In genomic region chr4:2930821-2931764, GRCh38 we compare ENCODE assay signal across 8 cellular contexts. TPM values are rescaled to one million over a fixed set of nuclear protein-coding genes. Genes with fewer than 3 reads are reported as not detected.
DNase-seq lines count a peak whose midpoint lies in the region; ATAC-seq, FAIRE-seq and TF ChIP-seq lines count a peak whose summit lies in the region.

No MANE protein-coding gene starts in this region.

- ATAC-seq in A549 (peak; percentile 30 to 39; a peak in 4 of 6 replicates), HG03460 (IDR thresholded peaks at IDR 0.05; ENCODE audit: unreplicated experiment) (no peak)

- no peak overlapping the region for H4K8ac ChIP-seq in H9 (replicated peaks; ENCODE audit: insufficient read length, low read depth, low read length)

- H2BK20ac ChIP-seq in H9 (ENCODE audit: low read depth, low read length, poor library complexity, severe bottlenecking) = no peak overlapping the region

- no peak overlapping the region for H2AK5ac ChIP-seq in H9 (ENCODE audit: insufficient read length, low read length)

- H3K23me2 ChIP-seq in H9 (ENCODE audit: insufficient read length, low read depth, low read length, poor library complexity, severe bottlenecking) = peaks cover 10% of the 10 kb centered on the region

- H3K9me3 ChIP-seq in A549 = no peaks in the 10 kb centered on the region
- H3K9me3 ChIP-seq in H9 (ENCODE audit: control insufficient read depth, low read depth, low read length) = no peaks in the 10 kb centered on the region

- no peak overlapping the region for H2AFZ ChIP-seq in H9 (ENCODE audit: low read length)

- POLR2A ChIA-PET in A549 (lab: Yijun Ruan, JAX) = no interaction called here

- H3K27ac Mint-ChIP-seq in H9 (peak overlapping the region in 1 of 3 experiments; percentile 72; a peak in 1 of 7 replicates), mesothelial cell of epicardium (peak overlapping the region; percentile 82)

- CTCF ChIA-PET in A549 (lab: Yijun Ruan, JAX) = interaction anchor here (0.8 kb wide), 1 partner anchor 81 kb away, joined by 3 read pairs; no protein-coding TSS in a partner anchor

- in situ Hi-C loops in astrocyte of the cerebellum (cut with HindIII; ENCODE audit: low sequenced_read_pairs) = no loop called here

- no peak overlapping the region for H3K14ac ChIP-seq in H9 (ENCODE audit: insufficient read depth, low read length)

- no peak for TF ChIP-seq RAD21 in A549 (conservative IDR thresholded peaks at IDR 0.05 in 1 of 2, IDR thresholded peaks at IDR 0.05 in 1 of 2)

- H3K9me3 Mint-ChIP-seq in H9 (no peaks in the 10 kb centered on the region), mesothelial cell of epicardium (no peaks in the 10 kb centered on the region)

- no peak overlapping the region for H4K5ac ChIP-seq in H9 (ENCODE audit: insufficient read length, low read depth, low read length)

- H3K36me3 Mint-ChIP-seq in H9 (ENCODE audit: insufficient read depth in 1 of 3, low read depth in 3 of 3) = peaks cover 29 to 61% (median 48%) of the 10 kb centered on the region in 3 experiments; a peak in 6 of 7 replicates
- H3K36me3 Mint-ChIP-seq in mesothelial cell of epicardium = peaks cover 22% of the 10 kb centered on the region

- H3K4me1 Mint-ChIP-seq in H9 = peaks cover 13 to 20% of the 10 kb centered on the region in 2 experiments
- peaks cover 14% of the 10 kb centered on the region for H3K4me1 Mint-ChIP-seq in mesothelial cell of epicardium

- H3K4ac ChIP-seq in H9 (ENCODE audit: low read depth, low read length) = no peak overlapping the region

- H3K4me3 Mint-ChIP-seq in H9 (no peak overlapping the region), mesothelial cell of epicardium (no peak overlapping the region)

- H3T11ph ChIP-seq in H9 (ENCODE audit: low read length) = no peak overlapping the region

- no peak overlapping the region for H3K23ac ChIP-seq in H9 (ENCODE audit: insufficient read length, low read depth, low read length)

- H3K9ac ChIP-seq in H9 (ENCODE audit: extremely low read depth, insufficient read length, low read length) = no peak overlapping the region

- H3K4me2 ChIP-seq in A549 = no peak overlapping the region
- no peak overlapping the region for H3K4me2 ChIP-seq in H9 (ENCODE audit: insufficient read depth, insufficient read length, low read length)

- no peak for DNase-seq in A549 (ENCODE audit: low read depth in 1 of 2, low spot score in 1 of 2)
- peak; percentile 51 for DNase-seq in H9
- DNase-seq in astrocyte of the cerebellum (ENCODE audit: low read depth) = no peak
- DNase-seq in mesothelial cell of epicardium (ENCODE audit: low spot score in 2 of 2, unreplicated experiment in 2 of 2) = peak in 1 of 2 experiments; percentile 20
- no peak for DNase-seq in NOMO-1 (lab: John Stamatoyannopoulos, UW; ENCODE audit: unreplicated experiment in 2 of 2)
- no peak for DNase-seq in DMS79 treated with DMSO at 0.1 percent for 48 hours (lab: John Stamatoyannopoulos, UW)
- DNase-seq in GDM1 (lab: John Stamatoyannopoulos, UW) = no peak

- H3K18ac ChIP-seq in H9 (ENCODE audit: insufficient read length, low read depth, low read length) = no peak overlapping the region

- no peak overlapping the region for H2BK5ac ChIP-seq in H9 (ENCODE audit: insufficient read length, low read length)

- TF ChIP-seq CTCF in A549 (IDR thresholded peaks at IDR 0.05) = no peak
- TF ChIP-seq CTCF in H9 (conservative IDR thresholded peaks at IDR 0.05) = peak; percentile 59
- TF ChIP-seq CTCF in astrocyte of the cerebellum (IDR thresholded peaks at IDR 0.05; ENCODE audit: low read depth, low read length, missing control alignments) = peak; percentile 28
- no peak for TF ChIP-seq CTCF in mesothelial cell of epicardium (IDR thresholded peaks at IDR 0.05; ENCODE audit: unreplicated experiment)

- H3K4me1 ChIP-seq in A549 = peaks cover 16% of the 10 kb centered on the region
- H3K4me1 ChIP-seq in H9 (ENCODE audit: insufficient read depth, low read length) = no peaks in the 10 kb centered on the region

- TF ChIP-seq EP300 in A549 (IDR thresholded peaks at IDR 0.05) = no peak

- peaks cover 2% of the 10 kb centered on the region for H4K20me1 ChIP-seq in H9 (ENCODE audit: control insufficient read depth, insufficient read depth, insufficient read length)

- no peak overlapping the region for H2BK15ac ChIP-seq in H9 (ENCODE audit: low read depth, low read length)

- H3K27ac ChIP-seq in A549 = peak overlapping the region in 1 of 2 experiments; percentile 37; a peak in 1 of 6 replicates
- no peak overlapping the region for H3K27ac ChIP-seq in H9 (ENCODE audit: insufficient read length, low read depth, low read length)

- H3K4me3 ChIP-seq in A549 (no peak overlapping the region), astrocyte of the cerebellum (ENCODE audit: low read depth, low read length) (no peak overlapping the region)

- H2BK12ac ChIP-seq in H9 (ENCODE audit: insufficient read length, low read depth, low read length) = no peak overlapping the region

- H3K27me3 ChIP-seq in H9 (ENCODE audit: insufficient read depth, low read length) = no peaks in the 10 kb centered on the region

- H4K91ac ChIP-seq in H9 (ENCODE audit: insufficient read length, low read depth, low read length) = no peak overlapping the region

- no peak overlapping the region for H2BK120ac ChIP-seq in H9 (ENCODE audit: low read depth, low read length, poor library complexity, severe bottlenecking)

- H3K56ac ChIP-seq in H9 (ENCODE audit: insufficient read length, low read depth, low read length) = no peak overlapping the region

- TF ChIP-seq POLR2A in A549 (IDR thresholded peaks at IDR 0.05; ENCODE audit: low read length) = no peak

- H3K79me1 ChIP-seq in H9 (ENCODE audit: insufficient read depth, low read depth, low read length, poor library complexity, severe bottlenecking) = no peaks in the 10 kb centered on the region

- no peaks in the 10 kb centered on the region; the same call in 1 of the 2 replicates for H3K79me2 ChIP-seq in H9 (ENCODE audit: insufficient read depth, low read length)

- WGBS in A549 (ENCODE audit: missing lambda C conversion rate) = 92% methylated on average over 17 of the region's 44 CpGs
- no CpG with 5 or more reads among the region's 44 CpGs for WGBS in H9 (ENCODE audit: extremely low coverage, insufficient read length, low lambda C conversion rate)

- FAIRE-seq in A549 (lab: Jason Lieb, UNC) = no peak

- H3K27me3 Mint-ChIP-seq in H9 (ENCODE audit: low read depth) = no peaks in the 10 kb centered on the region; the same call in 1 of the 2 replicates
- H3K27me3 Mint-ChIP-seq in mesothelial cell of epicardium (ENCODE audit: low read depth) = no peaks in the 10 kb centered on the region

TF ChIP-seq in A549, 52 proteins besides CTCF, POLR2A, EP300 and RAD21 (continues in another document):
- TF ChIP-seq NPAS2 (CRISPR knock-in tag; IDR thresholded peaks at IDR 0.05; ENCODE audit: borderline replicate concordance) = no peak
- TF ChIP-seq SMC3 (IDR thresholded peaks at IDR 0.05) = no peak
- no peak for TF ChIP-seq HDAC2 (IDR thresholded peaks at IDR 0.05)
- TF ChIP-seq POLR2AphosphoS2 (conservative IDR thresholded peaks at IDR 0.05; ENCODE audit: low read length) = no peak
- TF ChIP-seq TP53 (CRISPR knock-in tag; IDR thresholded peaks at IDR 0.05) = no peak
- TF ChIP-seq ESRRA (IDR thresholded peaks at IDR 0.05; ENCODE audit: borderline replicate concordance, low read length) = no peak
- no peak for TF ChIP-seq RFX5 (IDR thresholded peaks at IDR 0.05)
- no peak for TF ChIP-seq PHF8 (IDR thresholded peaks at IDR 0.05; ENCODE audit: borderline replicate concordance, low read depth)
- no peak for TF ChIP-seq JUNB (IDR thresholded peaks at IDR 0.05)
- no peak for TF ChIP-seq FOXS1 (CRISPR knock-in tag; IDR thresholded peaks at IDR 0.05)
- no peak for TF ChIP-seq CEBPB (IDR thresholded peaks at IDR 0.05)
- TF ChIP-seq ELK1 (IDR thresholded peaks at IDR 0.05; ENCODE audit: low read depth, low read length) = no peak
- TF ChIP-seq, protein P1, sequence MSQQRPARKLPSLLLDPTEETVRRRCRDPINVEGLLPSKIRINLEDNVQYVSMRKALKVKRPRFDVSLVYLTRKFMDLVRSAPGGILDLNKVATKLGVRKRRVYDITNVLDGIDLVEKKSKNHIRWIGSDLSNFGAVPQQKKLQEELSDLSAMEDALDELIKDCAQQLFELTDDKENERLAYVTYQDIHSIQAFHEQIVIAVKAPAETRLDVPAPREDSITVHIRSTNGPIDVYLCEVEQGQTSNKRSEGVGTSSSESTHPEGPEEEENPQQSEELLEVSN (IDR thresholded peaks at IDR 0.05; ENCODE audit: borderline replicate concordance, low read depth) = no peak
- no peak for TF ChIP-seq RCOR1 (IDR thresholded peaks at IDR 0.05; ENCODE audit: low read depth, low read length)

RNA-seq across cellular contexts. Expression of gene NOP14, which starts 32.1 kb away (rescaled TPM):
- polyA plus RNA-seq in A549 (2011; rRNA removed) (16.2 and 18.9 TPM in 2 replicates), A549 (2017; fragmentation: RNase III; extraction: RNeasy Plus Mini Kit Qiagen cat#74134 plus additional on column Dnase treatment) (29.3 to 31.1 TPM (median 30.2 TPM) in 3 replicates)
- polyA plus RNA-seq in A549 (2012; cell fraction: cytosol; rRNA removed) = 10.8 and 12.0 TPM in 2 replicates
- polyA plus RNA-seq in A549 (2012; cell fraction: nucleus; rRNA removed) = 12.6 and 15.9 TPM in 2 replicates
- 11.2 and 15.6 TPM in 2 replicates for polyA minus RNA-seq in A549 (2011; rRNA and poly(A)+ RNA removed)
- total RNA-seq in H9 (2021) (50.1 and 50.3 TPM in 2 replicates), mesothelial cell of epicardium (27.3 to 30.5 TPM (median 28.5 TPM) in 3 replicates)

RNA-seq across cellular contexts. Expression of gene GRK4, which starts 32.3 kb away (rescaled TPM):
- polyA plus RNA-seq in A549 (2011; rRNA removed) (0.76 and 1.1 TPM in 2 replicates), A549 (2017; fragmentation: RNase III; extraction: RNeasy Plus Mini Kit Qiagen cat#74134 plus additional on column Dnase treatment) (0.96 to 1.3 TPM (median 1.00 TPM) in 3 replicates)
- polyA plus RNA-seq in A549 (2012; cell fraction: cytosol; rRNA removed) = 0.66 and 0.73 TPM in 2 replicates
- polyA plus RNA-seq in A549 (2012; cell fraction: nucleus; rRNA removed) = 0.52 and 0.61 TPM in 2 replicates
- polyA minus RNA-seq in A549 (2011; rRNA and poly(A)+ RNA removed) = 0.25 and 0.63 TPM in 2 replicates
- total RNA-seq in H9 (2021) (4.3 and 4.8 TPM in 2 replicates), mesothelial cell of epicardium (16.2 to 18.4 TPM (median 18.3 TPM) in 3 replicates)

Comparison
In these comparisons a context has a peak if more than half of its experiments do, and no peak if none do; other contexts are left out.
1. CTCF ChIP-seq: peak in H9 (single experiment) and astrocyte of the cerebellum (single experiment); none in A549 (single experiment) and mesothelial cell of epicardium (single experiment).